Comparison of ENCODE assay signal across 11 cellular contexts in the genomic region with DNA sequence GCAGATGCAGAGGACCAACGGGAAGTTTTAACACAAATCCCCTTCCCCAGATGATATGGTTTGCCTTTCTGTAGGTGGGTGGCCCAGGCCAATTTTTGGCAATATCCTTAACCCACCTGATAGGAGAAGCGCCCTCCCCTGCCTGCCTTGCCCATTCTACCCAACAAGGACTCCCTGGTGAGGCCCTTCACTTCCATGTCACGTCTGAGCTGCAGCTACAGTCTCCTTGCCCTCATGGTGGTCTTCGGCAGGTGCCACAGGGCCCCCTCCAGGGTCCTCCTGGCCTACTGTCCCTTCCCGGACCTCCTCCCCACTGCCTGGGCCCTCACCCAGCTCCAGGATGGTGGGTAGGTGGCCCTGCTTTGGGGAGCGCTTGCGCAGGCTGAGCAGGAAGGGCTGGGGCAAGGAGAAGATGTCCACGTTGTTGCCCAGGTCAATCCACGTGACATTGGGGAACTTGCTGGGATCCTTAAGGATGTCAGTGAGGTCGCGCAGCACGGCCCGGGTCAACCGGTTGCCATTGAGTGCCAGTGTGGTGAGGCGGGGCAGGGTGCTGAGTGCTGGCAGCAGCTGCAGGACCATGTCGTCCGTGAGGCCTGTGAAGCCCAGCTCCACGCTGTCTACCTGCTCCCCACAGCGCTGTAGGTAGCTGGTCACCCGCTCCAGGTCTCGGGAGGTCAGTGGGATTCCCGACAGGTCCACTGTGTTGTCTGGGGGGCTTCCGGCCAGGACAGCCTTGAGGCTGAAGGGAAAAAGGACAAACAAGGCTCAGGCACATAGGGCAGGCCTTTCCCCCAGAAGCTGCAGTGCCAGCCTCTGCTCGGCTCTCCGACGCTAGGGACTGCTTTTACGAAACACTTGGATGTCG. TPM values are rescaled to one million over a fixed set of nuclear protein-coding genes. Genes with fewer than 3 reads are reported as not detected.
DNase-seq lines count a peak whose midpoint lies in the region; ATAC-seq and TF ChIP-seq lines count a peak whose summit lies in the region.
"Had no signal": no experiment of that assay in that cellular context is flagged by ENCODE, and none has a peak within 500 bp of the region (broad histone marks: within the 10 kb centered on the region; RNA-seq: fewer than 3 reads in every experiment).

No MANE protein-coding gene starts in this region.

- no peak overlapping the region for H3K18ac ChIP-seq in mesenchymal stem cell (ENCODE audit: low read depth in 1 of 2, low read length in 2 of 2)

- no peak overlapping the region for H2BK5ac ChIP-seq in mesenchymal stem cell (ENCODE audit: low read depth, low read length, poor library complexity, severe bottlenecking)

- H3K4me1 Mint-ChIP-seq in CD8-positive, alpha-beta T cell (ENCODE audit: low read depth), result peaks cover 58% of the 10 kb centered on the region

- H3K14ac ChIP-seq in mesenchymal stem cell (ENCODE audit: low read length in 2 of 2), result no peak overlapping the region

- H3K27me3 Mint-ChIP-seq in CD8-positive, alpha-beta T cell (ENCODE audit: low read depth), result no peaks in the 10 kb centered on the region

- peaks cover 22% of the 10 kb centered on the region for H3K36me3 ChIP-seq in CD8-positive, alpha-beta T cell (ENCODE audit: insufficient read depth, low read length)
- peaks cover 57 to 75% of the 10 kb centered on the region in 2 experiments for H3K36me3 ChIP-seq in mesenchymal stem cell (ENCODE audit: control insufficient read depth in 1 of 2, insufficient read depth in 2 of 2, low read depth in 1 of 2, low read length in 2 of 2)

- H3K27ac ChIP-seq in CD8-positive, alpha-beta T cell (ENCODE audit: low read depth, low read length), result no peak overlapping the region
- no peak overlapping the region for H3K27ac ChIP-seq in mesenchymal stem cell (ENCODE audit: low read length, poor library complexity, severe bottlenecking)
- H3K27ac ChIP-seq: thoracic aorta had no signal

- H3K4me1 ChIP-seq in CD8-positive, alpha-beta T cell (ENCODE audit: insufficient read depth, low read length), result peaks cover 29% of the 10 kb centered on the region
- H3K4me1 ChIP-seq in mesenchymal stem cell (ENCODE audit: control insufficient read depth, insufficient read depth, low read depth, low read length), result peaks cover 27% of the 10 kb centered on the region

- peak overlapping the region; percentile 40 for H4K91ac ChIP-seq in mesenchymal stem cell (ENCODE audit: low read length)

- H3K27me3 ChIP-seq in CD8-positive, alpha-beta T cell (ENCODE audit: insufficient read depth, low read length), result no peaks in the 10 kb centered on the region
- no peaks in the 10 kb centered on the region for H3K27me3 ChIP-seq in mesenchymal stem cell (ENCODE audit: control insufficient read depth in 1 of 2, insufficient read depth in 1 of 2, low read length in 2 of 2)

- H3K9ac ChIP-seq in mesenchymal stem cell (ENCODE audit: low read length), result peak overlapping the region; percentile 94

- H3K4ac ChIP-seq in mesenchymal stem cell (ENCODE audit: low read depth in 1 of 2, low read length in 2 of 2), result peak overlapping the region; percentile 21 to 51

- H3K4me3 Mint-ChIP-seq in CD8-positive, alpha-beta T cell, result no peak overlapping the region

- H2AFZ ChIP-seq in mesenchymal stem cell (ENCODE audit: low read depth, low read length), result no peak overlapping the region

- H2BK120ac ChIP-seq in mesenchymal stem cell (ENCODE audit: low read depth, low read length), result no peak overlapping the region

- H4K8ac ChIP-seq in mesenchymal stem cell (ENCODE audit: low read length), result peak overlapping the region; percentile 64

- in situ Hi-C loops in GM18951 (cut with MboI; ENCODE audit: low sequenced_read_pairs, unreplicated experiment), result no loop called here

- no peaks in the 10 kb centered on the region for H3K9me3 Mint-ChIP-seq in CD8-positive, alpha-beta T cell

- H3K4me3 ChIP-seq in CD8-positive, alpha-beta T cell (ENCODE audit: low read depth, low read length), result no peak overlapping the region
- H3K4me3 ChIP-seq in mesenchymal stem cell (ENCODE audit: insufficient read depth in 1 of 2, low read depth in 1 of 2, low read length in 2 of 2), result no peak overlapping the region
- H3K4me3 ChIP-seq: skin epidermis, thoracic aorta had no signal

- H3K4me2 ChIP-seq in mesenchymal stem cell (ENCODE audit: low read length, poor library complexity, severe bottlenecking), result no peak overlapping the region

- TF ChIP-seq CTCF in CD8-positive, alpha-beta T cell (IDR thresholded peaks at IDR 0.05), result no peak

- peaks cover 7% of the 10 kb centered on the region for H3K79me1 ChIP-seq in mesenchymal stem cell (replicated peaks; ENCODE audit: low read length, poor library complexity, severe bottlenecking)

- 84% methylated on average over 28 of the region's 28 CpGs for WGBS in mesenchymal stem cell

- intact Hi-C loops in CD8-positive, alpha-beta T cell (cut with DNase I, micrococcal nuclease), result no loop called here

- no peak for DNase-seq in CD8-positive, alpha-beta T cell
- DNase-seq in mesenchymal stem cell, result no peak
- DNase-seq in NCI-H446 treated with DMSO at 0.1 percent for 48 hours (lab: John Stamatoyannopoulos, UW), result no peak
- no peak for DNase-seq in activated effector memory CD4-positive, alpha-beta T cell treated with anti-CD3 and anti-CD28 coated beads, Interleukin-2, amount 50 U/mL, for 16 hours
- DNase-seq in COLO829 (ENCODE audit: low spot score), result no peak
- no peak for DNase-seq in DMS153 treated with DMSO at 0.1 percent for 48 hours (lab: John Stamatoyannopoulos, UW; ENCODE audit: unreplicated experiment)
- DNase-seq: left colon had no signal

- H2BK15ac ChIP-seq in mesenchymal stem cell (ENCODE audit: low read depth, poor library complexity, severe bottlenecking), result no peak overlapping the region

- peak overlapping the region; percentile 75 for H3K27ac Mint-ChIP-seq in CD8-positive, alpha-beta T cell

- TF ChIP-seq POLR2A in GM18951 (IDR thresholded peaks at IDR 0.05; ENCODE audit: extremely low read depth, insufficient read depth, insufficient read length), result peak; percentile 59

- ATAC-seq in CD8-positive, alpha-beta T cell, result no peak
- peak; percentile 1; the same call in 1 of the 3 replicates for ATAC-seq in SK-N-SH treated with all-trans-retinoic acid at 6 μM for 48 hours

- peaks cover 77% of the 10 kb centered on the region for H3K36me3 Mint-ChIP-seq in CD8-positive, alpha-beta T cell

- peak overlapping the region; percentile 20 for H2AK5ac ChIP-seq in mesenchymal stem cell (ENCODE audit: low read length, severe bottlenecking)

- H3K9me3 ChIP-seq in CD8-positive, alpha-beta T cell (ENCODE audit: low read length), result no peaks in the 10 kb centered on the region
- H3K9me3 ChIP-seq in mesenchymal stem cell (ENCODE audit: control insufficient read depth, low read length), result no peaks in the 10 kb centered on the region
- H3K9me3 ChIP-seq: thoracic aorta had no signal

- no peak overlapping the region for H3K23ac ChIP-seq in mesenchymal stem cell (ENCODE audit: low read length in 2 of 2)

- CTCF ChIA-PET in CD8-positive, alpha-beta T cell (lab: Charles Lee), result interaction anchor here (1.1 to 6.8 kb wide), 4 partner anchors 8 to 78 kb away, joined by 5 to 65 read pairs (median 10); partner anchors contain the start of gene TRPV2

- POLR2A ChIA-PET in CD8-positive, alpha-beta T cell (lab: Charles Lee), result no interaction called here

- H2BK12ac ChIP-seq in mesenchymal stem cell (ENCODE audit: low read length in 2 of 2), result no peak overlapping the region

TF ChIP-seq in SK-N-SH treated with all-trans-retinoic acid at 6 μM for 48 hours, 23 proteins besides CTCF, POLR2A, EP300 and RAD21:
- TF ChIP-seq SNAI2 (CRISPR knock-in tag; IDR thresholded peaks at IDR 0.05) (no peak), TOX (CRISPR knock-in tag; IDR thresholded peaks at IDR 0.05; ENCODE audit: borderline replicate concordance) (no peak), GLIS3 (CRISPR knock-in tag; IDR thresholded peaks at IDR 0.05) (no peak), OSR1 (CRISPR knock-in tag; IDR thresholded peaks at IDR 0.05) (no peak)

RNA-seq across cellular contexts. Expression of gene TRPV2, which starts 28.3 kb away (rescaled TPM):
- 10 to 100 TPM; 37.1 to 37.4 TPM for total RNA-seq in CD8-positive, alpha-beta T cell
- 116 TPM for polyA plus RNA-seq in mesenchymal stem cell (2013, experiment 1 of 2)
- polyA plus RNA-seq in mesenchymal stem cell (2013, experiment 2 of 2), result 113 TPM

RNA-seq across cellular contexts. Expression of gene LRRC75A, which starts 48.4 kb away (rescaled TPM):
- total RNA-seq in CD8-positive, alpha-beta T cell, result 1 to 10 TPM; 1.7 TPM
- polyA plus RNA-seq in mesenchymal stem cell (2013, experiment 1 of 2), result 0.44 TPM
- 0.48 TPM for polyA plus RNA-seq in mesenchymal stem cell (2013, experiment 2 of 2)
